ENCODE assay signal across 34 cellular contexts in the genomic region with DNA sequence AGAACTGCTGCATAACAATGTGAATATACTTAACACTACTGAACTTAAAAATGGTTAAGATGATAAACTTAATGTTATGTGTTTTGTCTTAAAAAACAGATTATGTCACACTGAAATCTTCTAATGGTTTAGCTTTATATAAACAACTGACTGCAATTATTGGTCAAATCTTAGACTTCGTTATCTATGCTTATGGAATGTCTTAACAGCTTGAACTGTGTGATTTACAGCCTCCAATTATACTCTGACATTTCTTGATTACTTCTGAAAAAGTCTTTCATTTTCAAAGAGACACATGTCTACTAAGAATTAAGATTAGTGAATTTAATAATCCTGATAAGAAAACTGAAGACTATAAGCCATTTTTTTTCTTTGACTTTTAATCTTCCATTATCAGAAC.
"Had no signal": no experiment of that assay in that cellular context is flagged by ENCODE, and none has a peak within 500 bp of the region (broad histone marks: within the 10 kb centered on the region; RNA-seq: fewer than 3 reads in every experiment).

No MANE protein-coding gene starts in this region.

- H3K27ac Mint-ChIP-seq: activated CD4-positive, alpha-beta T cell treated with anti-CD3 and anti-CD28 coated beads for 36 hours; activated CD4-positive, alpha-beta T cell treated with anti-CD3 and anti-CD28 coated beads, Interleukin-2, amount 10 ng/mL, durations not matched to agents 7 days and 5 days; activated CD8-positive, alpha-beta T cell treated with anti-CD3 and anti-CD28 coated beads, Interleukin-2, amount 10 ng/mL, durations not matched to agents 7 days and 5 days; activated naive CD4-positive, alpha-beta T cell treated with anti-CD3 and anti-CD28 coated beads for 36 hours; activated naive CD4-positive, alpha-beta T cell treated with anti-CD3 and anti-CD28 coated beads, Interleukin-2, amount 50 U/mL, for 72 hours; activated T-cell treated with anti-CD3 and anti-CD28 coated beads, Interleukin-2, amount 50 U/mL, for 24 hours; activated T-helper 2 cell treated with anti-CD3 and anti-CD28 coated beads, Interferon-gamma antibody, Interleukin-2, Interleukin-4, amounts not matched to agents 10 μg/mL and 5 μg/mL and 100 μg/mL, durations not matched to agents 14 hours and 24 hours and 36 hours; brain; T-helper 1 cell treated with Interleukin-12 subunit alpha and Interleukin-12 subunit beta and Interleukin-4 antibody, amounts not matched to agents 30 μg/mL and 1 μg/mL, for 36 hours; T-helper 2 cell treated with Interferon-gamma antibody and Interleukin-4, amounts not matched to agents 5 μg/mL and 100 μg/mL, for 36 hours; WTC11 had no signal

- H3K27me3 ChIP-seq: MG63, Peyer's patch, SJSA1 had no signal

- H3K9me3 Mint-ChIP-seq: activated naive CD4-positive, alpha-beta T cell treated with anti-CD3 and anti-CD28 coated beads for 36 hours; activated naive CD4-positive, alpha-beta T cell treated with anti-CD3 and anti-CD28 coated beads, Interleukin-2, amount 50 U/mL, for 72 hours; activated T-cell treated with anti-CD3 and anti-CD28 coated beads, Interleukin-2, amount 50 U/mL, for 24 hours; activated T-helper 2 cell treated with anti-CD3 and anti-CD28 coated beads, Interferon-gamma antibody, Interleukin-2, Interleukin-4, amounts not matched to agents 10 μg/mL and 5 μg/mL and 100 μg/mL, durations not matched to agents 14 hours and 24 hours and 36 hours; T-helper 1 cell treated with Interleukin-12 subunit alpha and Interleukin-12 subunit beta and Interleukin-4 antibody, amounts not matched to agents 30 μg/mL and 1 μg/mL, for 36 hours; T-helper 2 cell treated with Interferon-gamma antibody and Interleukin-4, amounts not matched to agents 5 μg/mL and 100 μg/mL, for 36 hours; WTC11 had no signal

- H3K4me1 Mint-ChIP-seq: activated CD4-positive, alpha-beta T cell treated with anti-CD3 and anti-CD28 coated beads for 36 hours; activated CD4-positive, alpha-beta T cell treated with anti-CD3 and anti-CD28 coated beads, Interleukin-2, amount 10 ng/mL, durations not matched to agents 7 days and 5 days; brain; WTC11 had no signal

- H3K4me3 Mint-ChIP-seq: activated CD4-positive, alpha-beta T cell treated with anti-CD3 and anti-CD28 coated beads for 36 hours; activated CD4-positive, alpha-beta T cell treated with anti-CD3 and anti-CD28 coated beads, Interleukin-2, amount 10 ng/mL, durations not matched to agents 7 days and 5 days; activated CD8-positive, alpha-beta T cell treated with anti-CD3 and anti-CD28 coated beads, Interleukin-2, amount 10 ng/mL, durations not matched to agents 7 days and 5 days; activated naive CD4-positive, alpha-beta T cell treated with anti-CD3 and anti-CD28 coated beads for 36 hours; activated T-cell treated with anti-CD3 and anti-CD28 coated beads, Interleukin-2, amount 50 U/mL, for 24 hours; brain; T-helper 1 cell treated with Interleukin-12 subunit alpha and Interleukin-12 subunit beta and Interleukin-4 antibody, amounts not matched to agents 30 μg/mL and 1 μg/mL, for 36 hours; T-helper 2 cell treated with Interferon-gamma antibody and Interleukin-4, amounts not matched to agents 5 μg/mL and 100 μg/mL, for 36 hours; WTC11 had no signal

- H3K4me1 ChIP-seq: SJSA1 had no signal

- H3K36me3 ChIP-seq: MG63, Peyer's patch, SJSA1 had no signal

- H3K9me3 ChIP-seq: MG63, Peyer's patch, SJSA1, SK-N-SH had no signal

- H3K36me3 Mint-ChIP-seq: activated naive CD4-positive, alpha-beta T cell treated with anti-CD3 and anti-CD28 coated beads, Interleukin-2, amount 50 U/mL, for 72 hours; WTC11 had no signal

- H3K27ac ChIP-seq: SJSA1 had no signal

- H3K9me2 ChIP-seq: SK-N-SH had no signal

- H3K27me3 Mint-ChIP-seq: activated CD4-positive, alpha-beta T cell treated with anti-CD3 and anti-CD28 coated beads for 36 hours; activated T-cell treated with anti-CD3 and anti-CD28 coated beads, Interleukin-2, amount 50 U/mL, for 24 hours; brain had no signal

- H3K9ac ChIP-seq: SK-N-SH had no signal

- DNase-seq: activated CD4-positive, alpha-beta T cell treated with anti-CD3 and anti-CD28 coated beads for 36 hours; activated CD4-positive, alpha-beta T cell treated with anti-CD3 and anti-CD28 coated beads, Interleukin-2, amount 10 ng/mL, durations not matched to agents 7 days and 5 days; activated CD4-positive, alpha-beta T cell treated with anti-CD3 and anti-CD28 coated beads, Interleukin-2, amount 50 U/mL, for 48 hours; activated CD8-positive, alpha-beta T cell treated with anti-CD3 and anti-CD28 coated beads, Interleukin-2, amount 10 ng/mL, durations not matched to agents 7 days and 5 days; activated gamma-delta T cell; activated naive CD4-positive, alpha-beta T cell treated with anti-CD3 and anti-CD28 coated beads for 36 hours; activated T-cell treated with anti-CD3 and anti-CD28 coated beads, Interleukin-2, amount 50 U/mL, for 24 hours; anterior cingulate cortex; cerebellar nuclear complex; Kasumi-1; MG63; NCI-H1048; NCI-H1105 treated with DMSO at 0.1 percent for 48 hours; NCI-H1436 treated with DMSO at 0.1 percent for 48 hours; NCI-H1694 treated with DMSO at 0.1 percent for 48 hours; NCI-H2029; NCI-H345; NCI-H524 treated with DMSO at 0.1 percent for 48 hours; NK-92 treated with Interleukin-12 subunit alpha and Interleukin-12 subunit beta, amount 100 ng/mL, for 24 hours; PC-3; Peyer's patch; RPMI8226; SHP77 treated with DMSO at 0.1 percent for 48 hours; SK-N-SH had no signal

- ATAC-seq: activated CD4-positive, alpha-beta T cell treated with anti-CD3 and anti-CD28 coated beads for 36 hours; activated CD4-positive, CD25-positive, alpha-beta regulatory T cell treated with anti-CD3 and anti-CD28 coated beads, Interleukin-2, amount 50 U/mL, for 24 hours; activated CD8-positive, alpha-beta T cell treated with anti-CD3 and anti-CD28 coated beads, Interleukin-2, amount 10 ng/mL, durations not matched to agents 7 days and 5 days; activated naive CD4-positive, alpha-beta T cell treated with anti-CD3 and anti-CD28 coated beads, Interleukin-2, amount 50 U/mL, for 72 hours; PC-3; WTC11 had no signal

- H3K4me3 ChIP-seq: MG63, Peyer's patch, SJSA1 had no signal

- H3K4me2 ChIP-seq: SK-N-SH had no signal

- FAIRE-seq: bronchial epithelial cell, TTC549 had no signal
